In genomic region chr11:134486704-134487103, GRCh38 we compare ENCODE assay signal across 23 cellular contexts.
"Had no signal": no experiment of that assay in that cellular context is flagged by ENCODE, and none has a peak within 500 bp of the region (broad histone marks: within the 10 kb centered on the region; RNA-seq: fewer than 3 reads in every experiment).

No MANE protein-coding gene starts in this region.

- H3K4me1 ChIP-seq: heart right ventricle, left lung, parathyroid adenoma, sigmoid colon, spleen, suprapubic skin, tibial artery had no signal

- DNase-seq: heart right ventricle; kidney glomerular epithelial cell; left cardiac atrium; left lung; mesendoderm; midbrain; mucosa of descending colon; nucleus accumbens; retina; right cardiac atrium; sigmoid colon; small intestine; spleen; stimulated activated CD4-positive, alpha-beta T cell treated with anti-CD3 and anti-CD28 coated beads, Interleukin-4, amount 100 ng/mL, for 24 hours; stimulated activated naive CD4-positive, alpha-beta T cell; trophoblast cell had no signal

- ATAC-seq: left cardiac atrium; left lung; mucosa of descending colon; naive thymus-derived CD4-positive, alpha-beta T cell; right cardiac atrium had no signal

- H3K27ac ChIP-seq: heart right ventricle, hepatocyte, left lung, parathyroid adenoma, sigmoid colon, spleen, suprapubic skin, thoracic aorta, tibial artery had no signal

- H3K4me3 ChIP-seq: heart right ventricle, hepatocyte, left lung, lung, mucosa of descending colon, sigmoid colon, spleen, suprapubic skin, thoracic aorta, tibial artery had no signal

- H3K36me3 ChIP-seq: heart right ventricle, left lung, sigmoid colon, spleen, suprapubic skin, thoracic aorta, tibial artery had no signal
